In genomic region chr1:91091812-91092211, GRCh38 we compare ENCODE assay signal across 17 cellular contexts.
DNase-seq lines count a peak whose midpoint lies in the region; TF ChIP-seq lines count a peak whose summit lies in the region.
"Had no signal": no experiment of that assay in that cellular context is flagged by ENCODE, and none has a peak within 500 bp of the region (broad histone marks: within the 10 kb centered on the region; RNA-seq: fewer than 3 reads in every experiment).

No MANE protein-coding gene starts in this region.

- CTCF ChIA-PET in Caco-2 (lab: Charles Lee): no interaction called here

- no peak overlapping the region for H3K27ac Mint-ChIP-seq in Caco-2 (ENCODE audit: unreplicated experiment)
- H3K27ac Mint-ChIP-seq: B cell had no signal

- H3K27ac ChIP-seq in mesodermal cell (ENCODE audit: low read depth, low read length, severe bottlenecking) (peak overlapping the region; percentile 97), WERI-Rb-1 (no peak overlapping the region), vagina (no peak overlapping the region), sigmoid colon (no peak overlapping the region)
- H3K27ac ChIP-seq: psoas muscle had no signal

- H3K9me3 ChIP-seq in mesodermal cell (ENCODE audit: control insufficient read depth, low read length) (peaks cover 25% of the 10 kb centered on the region), WERI-Rb-1 (ENCODE audit: severe bottlenecking) (no peaks in the 10 kb centered on the region), vagina (no peaks in the 10 kb centered on the region), Caco-2 (no peaks in the 10 kb centered on the region), sigmoid colon (peaks cover 0 to 6% (median 0%) of the 10 kb centered on the region in 4 donors)
- H3K9me3 ChIP-seq: gastrocnemius medialis had no signal

- no peaks in the 10 kb centered on the region for H3K9me3 Mint-ChIP-seq in Caco-2 (ENCODE audit: unreplicated experiment)

- H3K4me1 ChIP-seq in mesodermal cell (ENCODE audit: control insufficient read depth, insufficient read depth, low read length, poor library complexity, severe bottlenecking) (peaks cover 26% of the 10 kb centered on the region), vagina (no peaks in the 10 kb centered on the region), Caco-2 (no peaks in the 10 kb centered on the region), sigmoid colon (no peaks in the 10 kb centered on the region)
- H3K4me1 ChIP-seq: gastrocnemius medialis, psoas muscle had no signal

- no peak for TF ChIP-seq EP300 in sigmoid colon (IDR thresholded peaks at IDR 0.05)

- no peak overlapping the region for H3K4me3 Mint-ChIP-seq in Caco-2 (ENCODE audit: unreplicated experiment)
- H3K4me3 Mint-ChIP-seq: B cell had no signal

- 98% methylated on average over 6 of the region's 7 CpGs; no CpG with 5 or more reads in 1 of the 2 experiments for WGBS in mesodermal cell (ENCODE audit: insufficient coverage in 2 of 2), 2 experiments
- 44 to 60% methylated on average over 7 of the region's 7 CpGs for WGBS in sigmoid colon, 2 donors

- H3K27me3 Mint-ChIP-seq in Caco-2 (ENCODE audit: insufficient read depth, unreplicated experiment): no peaks in the 10 kb centered on the region

- no peaks in the 10 kb centered on the region for H3K36me3 ChIP-seq in mesodermal cell (ENCODE audit: control insufficient read depth, insufficient read depth, low read length)
- no peaks in the 10 kb centered on the region for H3K36me3 ChIP-seq in WERI-Rb-1
- no peaks in the 10 kb centered on the region for H3K36me3 ChIP-seq in vagina
- no peaks in the 10 kb centered on the region for H3K36me3 ChIP-seq in Caco-2 (ENCODE audit: control insufficient read depth, insufficient read depth, low read length)
- no peaks in the 10 kb centered on the region for H3K36me3 ChIP-seq in sigmoid colon
- H3K36me3 ChIP-seq: gastrocnemius medialis had no signal

- H3K4me3 ChIP-seq in mesodermal cell (ENCODE audit: extremely low read depth, insufficient read depth, low read length, poor library complexity, severe bottlenecking) (no peak overlapping the region), WERI-Rb-1 (ENCODE audit: low read depth, low read length) (no peak overlapping the region), vagina (no peak overlapping the region), Caco-2 (ENCODE audit: low read depth, low read length) (no peak overlapping the region), sigmoid colon (no peak overlapping the region)
- H3K4me3 ChIP-seq: gastrocnemius medialis, psoas muscle had no signal

- TF ChIP-seq POLR2A in vagina (IDR thresholded peaks at IDR 0.05) (no peak), sigmoid colon (IDR thresholded peaks at IDR 0.05) (no peak)

- TF ChIP-seq CTCF in WERI-Rb-1 (IDR thresholded peaks at IDR 0.05; ENCODE audit: low read depth, low read length) (no peak), vagina (IDR thresholded peaks at IDR 0.05) (no peak), Caco-2 (IDR thresholded peaks at IDR 0.05; ENCODE audit: insufficient read depth in 1 of 2, low read depth in 1 of 2, low read length in 1 of 2, severe bottlenecking in 1 of 2, unreplicated experiment in 1 of 2) (no peak), sigmoid colon (IDR thresholded peaks at IDR 0.05) (no peak)

- DNase-seq in DMS53 (lab: John Stamatoyannopoulos, UW): peak; percentile 98
- peak; percentile 22 for DNase-seq in NCI-H1105 treated with DMSO at 0.1 percent for 48 hours (lab: John Stamatoyannopoulos, UW)
- DNase-seq in RPMI7951 (ENCODE audit: low read depth): peak; percentile 68
- no peak for DNase-seq in WERI-Rb-1
- DNase-seq in vagina (ENCODE audit: extremely low spot score in 2 of 2): no peak
- no peak for DNase-seq in Caco-2
- DNase-seq in sigmoid colon: no peak
- DNase-seq: activated gamma-delta T cell; effector memory CD4-positive, alpha-beta T cell; gastrocnemius medialis; KG1; kidney; NCI-H1694 treated with DMSO at 0.1 percent for 48 hours; psoas muscle; stimulated activated CD4-positive, alpha-beta T cell treated with anti-CD3 and anti-CD28 coated beads, Interleukin-1b, Interleukin-23, amount 100 ng/mL, for 48 hours had no signal

- no TSS peak for BruUV-seq in Caco-2 (replicated peaks; lab: Mats Ljungman, UMichigan)

- H3K4me1 Mint-ChIP-seq in Caco-2 (ENCODE audit: low read depth, unreplicated experiment): no peaks in the 10 kb centered on the region
- H3K4me1 Mint-ChIP-seq: B cell had no signal

- H3K36me3 Mint-ChIP-seq in Caco-2 (ENCODE audit: insufficient read depth, unreplicated experiment): no peaks in the 10 kb centered on the region

- POLR2A ChIA-PET in Caco-2 (lab: Charles Lee): no interaction called here

- intact Hi-C loops in vagina (cut with DNase I) (no loop called here), Caco-2 (cut with micrococcal nuclease; ENCODE audit: unreplicated experiment) (no loop called here), sigmoid colon (cut with DNase I) (no loop called here)

- H3K27me3 ChIP-seq in WERI-Rb-1 (ENCODE audit: insufficient read depth, low read depth, severe bottlenecking): no peaks in the 10 kb centered on the region
- H3K27me3 ChIP-seq in vagina: no peaks in the 10 kb centered on the region
- no peaks in the 10 kb centered on the region for H3K27me3 ChIP-seq in Caco-2 (replicated peaks; ENCODE audit: control insufficient read depth, insufficient read depth, low read length)
- H3K27me3 ChIP-seq in sigmoid colon: no peaks in the 10 kb centered on the region
- H3K27me3 ChIP-seq: gastrocnemius medialis had no signal

Comparison
In these comparisons a context has a peak if more than half of its experiments do, and no peak if none do; other contexts are left out.
1. DNase-seq: peak in DMS53 (single experiment), NCI-H1105 treated with DMSO at 0.1 percent for 48 hours (single experiment) and RPMI7951 (single experiment); none in WERI-Rb-1 (single experiment), vagina (0 of 2), Caco-2 (0 of 2) and sigmoid colon (single experiment).